Comparison of ENCODE assay signal across 1 cellular context in the genomic region with DNA sequence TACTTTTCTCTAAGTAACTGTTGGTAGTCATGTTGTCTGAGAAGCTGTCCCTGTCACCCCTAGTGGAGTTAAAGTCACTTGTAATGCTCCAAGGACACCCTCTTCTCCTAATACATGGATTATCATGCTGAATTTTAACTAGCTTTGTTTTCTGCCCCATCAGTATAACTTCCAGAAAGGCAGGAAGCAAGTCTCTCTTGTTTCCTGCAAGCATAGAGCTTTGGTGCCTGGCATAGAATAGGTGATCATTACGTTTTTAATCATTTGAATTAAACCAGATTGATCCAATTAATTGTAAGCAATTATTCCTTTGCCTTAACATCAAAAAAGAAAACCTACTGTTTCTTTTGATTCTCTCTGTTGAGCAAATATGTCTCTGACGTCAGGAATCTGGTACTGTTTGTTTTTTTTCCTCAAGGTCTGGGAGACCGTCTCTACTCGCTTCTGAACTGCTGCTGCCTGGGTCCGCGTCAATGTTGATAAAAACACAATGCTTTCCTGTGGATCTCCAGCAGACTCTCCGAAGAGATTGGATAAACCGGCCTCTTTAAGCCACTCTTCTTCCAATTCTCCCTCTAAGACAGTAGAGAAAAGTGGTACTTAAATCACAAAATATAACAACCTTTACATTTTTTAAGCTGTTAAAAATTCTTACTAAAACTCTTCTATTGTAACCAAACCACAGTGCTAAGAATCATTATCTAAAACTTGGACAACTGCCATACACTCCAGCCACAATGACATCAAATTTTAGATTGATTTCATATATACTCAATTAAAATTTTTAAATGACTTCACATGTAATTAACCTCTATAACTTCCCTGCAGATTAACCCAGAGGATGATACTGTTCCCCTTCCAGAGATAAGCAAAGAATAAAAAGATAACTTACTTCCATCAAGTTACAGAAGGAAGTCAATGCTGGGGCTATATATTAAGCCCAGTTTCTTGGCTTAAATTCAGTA.
TF ChIP-seq lines count a peak whose summit lies in the region.

No MANE protein-coding gene starts in this region.

TF ChIP-seq in GM23338, 12 proteins besides CTCF, POLR2A, EP300 and RAD21 (continued from another document):
- no peak for TF ChIP-seq REST (IDR thresholded peaks at IDR 0.05; ENCODE audit: unreplicated experiment)
